Comparison of ENCODE assay signal across 9 cellular contexts in genomic region chr17:47660064-47660492, GRCh38. TPM values are rescaled to one million over a fixed set of nuclear protein-coding genes. Genes with fewer than 3 reads are reported as not detected.
A peak's percentile ranks its signal among the peaks of the same experiment; 100 is the strongest.
DNase-seq lines count a peak whose midpoint lies in the region; ATAC-seq, FAIRE-seq and TF ChIP-seq lines count a peak whose summit lies in the region.
"Had no signal": no experiment of that assay in that cellular context is flagged by ENCODE, and none has a peak within 500 bp of the region (broad histone marks: within the 10 kb centered on the region; RNA-seq: fewer than 3 reads in every experiment).

No MANE protein-coding gene starts in this region.

- H3K36me3 ChIP-seq in GM12878 (ENCODE audit: control insufficient read depth in 2 of 2, insufficient read depth in 2 of 2, low read length in 1 of 2), result peaks cover 24 to 66% of the 10 kb centered on the region in 2 experiments
- H3K36me3 ChIP-seq in transverse colon, result peaks cover 0 to 78% (median 37%) of the 10 kb centered on the region in 4 donors
- H3K36me3 ChIP-seq in H7 (replicated peaks; ENCODE audit: control insufficient read depth, insufficient read depth, low read length), result peaks cover 67% of the 10 kb centered on the region

- TF ChIP-seq CTCF in GM12878 (IDR thresholded peaks at IDR 0.05 in 2 of 3, conservative IDR thresholded peaks at IDR 0.05 in 1 of 3; ENCODE audit: control insufficient read depth in 2 of 3, extremely low read depth in 1 of 3, insufficient read depth in 1 of 3, low read depth in 3 of 3, low read length in 3 of 3) (peak in 1 of 3 experiments; percentile 15; a peak in 1 of 6 replicates), transverse colon (IDR thresholded peaks at IDR 0.05) (peak in 2 of 5 experiments; percentile 34 to 37), glutamatergic neuron (IDR thresholded peaks at IDR 0.05; ENCODE audit: partially characterized antibody, unreplicated experiment) (no peak)

- peak overlapping the region; percentile 37 for H3K4me3 Mint-ChIP-seq in activated naive CD4-positive, alpha-beta T cell treated with anti-CD3 and anti-CD28 coated beads for 36 hours
- no peak overlapping the region for H3K4me3 Mint-ChIP-seq in glutamatergic neuron (ENCODE audit: unreplicated experiment)

- ATAC-seq in HG03521 (IDR thresholded peaks at IDR 0.05; ENCODE audit: unreplicated experiment) (peak; percentile 53), GM12878 (peak; percentile 80)

- DNase-seq in activated naive CD4-positive, alpha-beta T cell treated with anti-CD3 and anti-CD28 coated beads for 36 hours, result no peak
- no peak for DNase-seq in activated naive CD4-positive, alpha-beta T cell treated with anti-CD3 and anti-CD28 coated beads, Interleukin-2, amount 50 U/mL, for 16 hours
- DNase-seq in GM12878 (ENCODE audit: low read depth, low spot score) (peak; percentile 39), transverse colon (no peak), hippocampal formation (lab: John Stamatoyannopoulos, UW) (no peak), glutamatergic neuron (no peak), H7 (no peak)

- H3K9me3 Mint-ChIP-seq in activated naive CD4-positive, alpha-beta T cell treated with anti-CD3 and anti-CD28 coated beads for 36 hours, result no peaks in the 10 kb centered on the region
- H3K9me3 Mint-ChIP-seq in glutamatergic neuron (ENCODE audit: unreplicated experiment), result no peaks in the 10 kb centered on the region

- H3K4me1 ChIP-seq in GM12878 (ENCODE audit: control insufficient read depth, insufficient read depth, low read length) (peaks cover 44% of the 10 kb centered on the region), transverse colon (peaks cover 2 to 23% (median 8%) of the 10 kb centered on the region in 4 donors)

- SMC1A ChIA-PET in GM12878 (lab: Charles Lee; ENCODE audit: uncharacterized antibody, unreplicated experiment), result interaction anchor here (2.2 kb wide), 1 partner anchor 11 kb away, joined by 6 read pairs; no protein-coding TSS in a partner anchor

- TF ChIP-seq POLR2A in GM12878 (IDR thresholded peaks at IDR 0.05; ENCODE audit: low read depth, low read length), result no peak
- TF ChIP-seq POLR2A in transverse colon (IDR thresholded peaks at IDR 0.05), result no peak

- peaks cover 70% of the 10 kb centered on the region for H3K36me3 Mint-ChIP-seq in activated naive CD4-positive, alpha-beta T cell treated with anti-CD3 and anti-CD28 coated beads for 36 hours (ENCODE audit: low read depth)
- no peaks in the 10 kb centered on the region for H3K36me3 Mint-ChIP-seq in glutamatergic neuron (ENCODE audit: unreplicated experiment)

- no peak for TF ChIP-seq RAD21 in GM12878 (IDR thresholded peaks at IDR 0.05; ENCODE audit: insufficient read depth, low read depth, low read length)

- H3K4me2 ChIP-seq in GM12878 (ENCODE audit: control insufficient read depth, insufficient read depth), result peak overlapping the region; percentile 85

- no peaks in the 10 kb centered on the region for H3K27me3 ChIP-seq in GM12878 (replicated peaks in 1 of 2; ENCODE audit: control insufficient read depth in 2 of 2, insufficient read depth in 2 of 2, low read length in 1 of 2)
- no peaks in the 10 kb centered on the region for H3K27me3 ChIP-seq in transverse colon
- no peaks in the 10 kb centered on the region for H3K27me3 ChIP-seq in H7 (ENCODE audit: control insufficient read depth, insufficient read depth, low read length)

- RAD21 ChIA-PET in GM12878 (lab: Charles Lee; ENCODE audit: unreplicated experiment), result no interaction called here

- POLR2A ChIA-PET in GM12878 (lab: Charles Lee), result interaction anchor here (1.7 kb wide), 1 partner anchor 11 kb away, joined by 6 read pairs; no protein-coding TSS in a partner anchor

- H4K20me1 ChIP-seq in GM12878 (ENCODE audit: control insufficient read depth, insufficient read depth), result peaks cover 5% of the 10 kb centered on the region

- H3K4me3 ChIP-seq in GM12878 (0 out of 2 replicates have a peak overlapping the region, but pooled peaks have one; percentile 24), transverse colon (peak overlapping the region in 1 of 4 donors; percentile 13), H7 (ENCODE audit: insufficient read depth, low read depth, low read length) (no peak overlapping the region)

- H3K27me3 Mint-ChIP-seq in activated naive CD4-positive, alpha-beta T cell treated with anti-CD3 and anti-CD28 coated beads for 36 hours (ENCODE audit: low read depth), result no peaks in the 10 kb centered on the region
- H3K27me3 Mint-ChIP-seq in glutamatergic neuron (ENCODE audit: unreplicated experiment), result no peaks in the 10 kb centered on the region

- H3K79me2 ChIP-seq in GM12878 (ENCODE audit: control insufficient read depth, insufficient read depth, low read length), result peaks cover 65% of the 10 kb centered on the region

- BruUV-seq in GM12878 (replicated peaks; lab: Mats Ljungman, UMichigan), result no TSS peak

- peak; percentile 95 for FAIRE-seq in GM12878 (lab: Jason Lieb, UNC)

- intact Hi-C loops in activated naive CD4-positive, alpha-beta T cell treated with anti-CD3 and anti-CD28 coated beads for 36 hours (cut with micrococcal nuclease), result loop anchor here (1.0 to 2.0 kb wide), 2 partner anchors 11 to 73 kb away; partner anchors contain the start of genes KPNB1 and TBX21
- intact Hi-C loops in GM12878 (cut with micrococcal nuclease; ENCODE audit: unreplicated experiment), result no loop called here
- intact Hi-C loops in transverse colon (cut with DNase I; ENCODE audit: low total_unique reads), result no loop called here

- CTCF ChIA-PET in activated naive CD4-positive, alpha-beta T cell treated with anti-CD3 and anti-CD28 coated beads for 36 hours (lab: Charles Lee), result interaction anchor here (1.2 kb wide), 1 partner anchor 10 kb away, joined by 5 read pairs; no protein-coding TSS in a partner anchor
- CTCF ChIA-PET in GM12878 (lab: Yijun Ruan, JAX), result interaction anchor here (1.0 kb wide), 1 partner anchor 13 kb away, joined by 3 read pairs; no protein-coding TSS in a partner anchor

- peak overlapping the region; percentile 70 for H3K27ac ChIP-seq in GM12878 (ENCODE audit: control insufficient read depth, insufficient read depth)
- peak overlapping the region; percentile 55 to 69 (median 61) for H3K27ac ChIP-seq in transverse colon
- H3K27ac ChIP-seq: C4-2B had no signal

- H3K9ac ChIP-seq in GM12878 (ENCODE audit: control insufficient read depth, insufficient read depth, low read length), result no peak overlapping the region

- in situ Hi-C loops in GM12878 (cut with MboI) (no loop called here), transverse colon (cut with MboI; ENCODE audit: low pct_ligation_motif_present in 1 of 4, low pct_unique_long_range_greater_than_20kb in 1 of 4, low sequenced_read_pairs in 3 of 4) (no loop called here)

- H3K4me1 Mint-ChIP-seq in activated naive CD4-positive, alpha-beta T cell treated with anti-CD3 and anti-CD28 coated beads for 36 hours (ENCODE audit: low read depth), result peaks cover 67% of the 10 kb centered on the region
- H3K4me1 Mint-ChIP-seq in glutamatergic neuron (ENCODE audit: low read depth, unreplicated experiment), result peaks cover 5% of the 10 kb centered on the region

- no peaks in the 10 kb centered on the region for H3K9me3 ChIP-seq in GM12878 (replicated peaks; ENCODE audit: control insufficient read depth, insufficient read depth, low read length)
- H3K9me3 ChIP-seq in transverse colon, result no peaks in the 10 kb centered on the region

- WGBS in GM12878 (ENCODE audit: insufficient coverage, insufficient replicate concordance, low lambda C conversion rate, missing lambda C conversion rate), result 8% methylated on average over 6 of the region's 6 CpGs
- 3 to 18% methylated on average over 5 to 6 of the region's 6 CpGs for WGBS in transverse colon (ENCODE audit: low coverage in 1 of 2), 2 donors

- TF ChIP-seq EP300 in GM12878 (IDR thresholded peaks at IDR 0.05; ENCODE audit: borderline replicate concordance in 1 of 2, control insufficient read depth in 1 of 2, low read depth in 2 of 2, low read length in 2 of 2) (0 out of 4 replicates have a peak, but pooled peaks of 1 of the 2 experiments have one; percentile 23), transverse colon (IDR thresholded peaks at IDR 0.05; ENCODE audit: low read depth) (no peak)

- peak overlapping the region; percentile 80 for H3K27ac Mint-ChIP-seq in activated naive CD4-positive, alpha-beta T cell treated with anti-CD3 and anti-CD28 coated beads for 36 hours
- H3K27ac Mint-ChIP-seq in glutamatergic neuron (ENCODE audit: unreplicated experiment), result no peak overlapping the region

- no peak overlapping the region; the same call in 1 of the 2 replicates for H2AFZ ChIP-seq in GM12878 (ENCODE audit: control insufficient read depth, low read depth, low read length)

RNA-seq across cellular contexts. Expression of gene KPNB1, which starts 10.4 kb away (rescaled TPM):
- total RNA-seq in activated naive CD4-positive, alpha-beta T cell treated with anti-CD3 and anti-CD28 coated beads for 36 hours, result 100 to 1,000 TPM; 602 to 614 TPM
- total RNA-seq in GM12878 (2013; cell fraction: nucleolus; rRNA removed), result 212 and 232 TPM in 2 replicates
- total RNA-seq in GM12878 (2014; rRNA removed) (246 and 258 TPM in 2 replicates), GM12878 (2014; rRNA removed; fragmentation: Illumina TruSeq; extraction: Trizol) (261 and 282 TPM in 2 replicates), GM12878 (2021) (485 and 525 TPM in 2 replicates), transverse colon (100 to 1,000 TPM in 3 of 4 donors, 10 to 100 TPM in 1; 39.2 to 176 (median 133) TPM), glutamatergic neuron (ENCODE audit: unreplicated experiment) (350 TPM)
- 133 TPM for polyA plus RNA-seq in GM12878 (2011; ENCODE audit: low read depth)
- polyA plus RNA-seq in GM12878 (2011; rRNA removed) (231 and 237 TPM in 2 replicates), GM12878 (2014; fragmentation: Illumina TruSeq; extraction: Trizol) (430 and 445 TPM in 2 replicates), GM12878 (2014; fragmentation: Nextera tagmentation; extraction: Ambion mirVana) (100 to 1,000 TPM; 130 to 233 TPM), GM12878 (2014; rRNA removed) (255 and 258 TPM in 2 replicates), GM12878 (2016; fragmentation: Nextera tagmentation; extraction: Ambion mirVana) (10 to 100 TPM; 67.8 to 73.9 TPM)
- polyA plus RNA-seq in GM12878 (2011; cell fraction: cytosol; rRNA removed), result 156 and 173 TPM in 2 replicates
- 144 and 217 TPM in 2 replicates for polyA plus RNA-seq in GM12878 (2011; cell fraction: nucleus; rRNA removed)
- 185 and 207 TPM in 2 replicates for polyA plus RNA-seq in GM12878 (2012)
- 236 and 343 TPM in 2 replicates for polyA minus RNA-seq in GM12878 (2011; rRNA and poly(A)+ RNA removed)
- 95.2 and 97.0 TPM in 2 replicates for polyA minus RNA-seq in GM12878 (2011; cell fraction: cytosol; rRNA and poly(A)+ RNA removed)
- polyA minus RNA-seq in GM12878 (2011; cell fraction: nucleus; rRNA and poly(A)+ RNA removed), result 44.5 and 57.6 TPM in 2 replicates
- 389 and 429 TPM in 2 replicates for total RNA-seq in H7 (2014; rRNA removed; shearing (Covaris generic))

RNA-seq across cellular contexts. Expression of gene TBKBP1, which starts 33.9 kb away (rescaled TPM):
- 10 to 100 TPM; 19.5 to 19.7 TPM for total RNA-seq in activated naive CD4-positive, alpha-beta T cell treated with anti-CD3 and anti-CD28 coated beads for 36 hours
- total RNA-seq in GM12878 (2013; cell fraction: nucleolus; rRNA removed), result 10.4 and 10.6 TPM in 2 replicates
- total RNA-seq in GM12878 (2014; rRNA removed) (0.11 and 0.23 TPM in 2 replicates), GM12878 (2014; rRNA removed; fragmentation: Illumina TruSeq; extraction: Trizol) (0.18 and 0.85 TPM in 2 replicates), GM12878 (2021) (0.69 and 1.5 TPM in 2 replicates), transverse colon (1 to 10 TPM; 1.8 to 6.4 (median 4.4) TPM), glutamatergic neuron (ENCODE audit: unreplicated experiment) (30.7 TPM)
- 0.79 TPM for polyA plus RNA-seq in GM12878 (2011; ENCODE audit: low read depth)
- polyA plus RNA-seq in GM12878 (2011; rRNA removed) (2.0 and 2.7 TPM in 2 replicates), GM12878 (2014; fragmentation: Illumina TruSeq; extraction: Trizol) (0.38 TPM in 1 of 2 replicates, not detected in the other), GM12878 (2014; fragmentation: Nextera tagmentation; extraction: Ambion mirVana) (not detected), GM12878 (2014; rRNA removed) (0.74 and 1.4 TPM in 2 replicates), GM12878 (2016; fragmentation: Nextera tagmentation; extraction: Ambion mirVana) (under 1 TPM in 1 of 2 experiments, not detected in 1; 0.11 TPM)
- polyA plus RNA-seq in GM12878 (2011; cell fraction: cytosol; rRNA removed), result 1.9 and 3.5 TPM in 2 replicates
- polyA plus RNA-seq in GM12878 (2011; cell fraction: nucleus; rRNA removed), result 18.8 and 22.1 TPM in 2 replicates
- polyA plus RNA-seq in GM12878 (2012), result 1.8 and 2.9 TPM in 2 replicates
- 1.4 and 1.8 TPM in 2 replicates for polyA minus RNA-seq in GM12878 (2011; rRNA and poly(A)+ RNA removed)
- 0.94 and 1.1 TPM in 2 replicates for polyA minus RNA-seq in GM12878 (2011; cell fraction: cytosol; rRNA and poly(A)+ RNA removed)
- 1.8 and 2.7 TPM in 2 replicates for polyA minus RNA-seq in GM12878 (2011; cell fraction: nucleus; rRNA and poly(A)+ RNA removed)
- 13.9 and 16.3 TPM in 2 replicates for total RNA-seq in H7 (2014; rRNA removed; shearing (Covaris generic))
